In the genomic region with DNA sequence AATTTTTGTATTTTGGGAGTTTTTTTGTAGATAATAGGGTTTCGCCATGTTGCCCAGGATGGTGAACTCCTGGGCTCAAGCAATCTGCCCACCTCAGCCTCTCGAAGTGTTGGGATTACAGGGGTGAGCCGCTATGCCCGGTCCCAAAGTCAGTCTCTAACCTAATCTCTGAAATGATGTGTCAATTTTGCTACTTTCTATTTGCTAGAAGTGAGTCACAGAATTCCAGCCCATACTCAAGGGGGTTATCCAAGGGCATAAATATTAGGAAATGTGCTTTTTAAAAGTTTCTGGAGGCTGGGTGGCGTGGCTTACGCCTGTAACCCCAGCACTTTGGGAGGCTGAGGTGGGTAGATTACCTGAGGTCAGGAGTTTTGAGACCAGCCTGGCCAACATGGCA, we compare ENCODE assay signal across 1 cellular context.
TF ChIP-seq lines count a peak whose summit lies in the region.

No MANE protein-coding gene starts in this region.

TF ChIP-seq in SK-N-SH, 30 proteins besides CTCF, POLR2A, EP300 and RAD21 (continued from another document):
- TF ChIP-seq, protein P1, sequence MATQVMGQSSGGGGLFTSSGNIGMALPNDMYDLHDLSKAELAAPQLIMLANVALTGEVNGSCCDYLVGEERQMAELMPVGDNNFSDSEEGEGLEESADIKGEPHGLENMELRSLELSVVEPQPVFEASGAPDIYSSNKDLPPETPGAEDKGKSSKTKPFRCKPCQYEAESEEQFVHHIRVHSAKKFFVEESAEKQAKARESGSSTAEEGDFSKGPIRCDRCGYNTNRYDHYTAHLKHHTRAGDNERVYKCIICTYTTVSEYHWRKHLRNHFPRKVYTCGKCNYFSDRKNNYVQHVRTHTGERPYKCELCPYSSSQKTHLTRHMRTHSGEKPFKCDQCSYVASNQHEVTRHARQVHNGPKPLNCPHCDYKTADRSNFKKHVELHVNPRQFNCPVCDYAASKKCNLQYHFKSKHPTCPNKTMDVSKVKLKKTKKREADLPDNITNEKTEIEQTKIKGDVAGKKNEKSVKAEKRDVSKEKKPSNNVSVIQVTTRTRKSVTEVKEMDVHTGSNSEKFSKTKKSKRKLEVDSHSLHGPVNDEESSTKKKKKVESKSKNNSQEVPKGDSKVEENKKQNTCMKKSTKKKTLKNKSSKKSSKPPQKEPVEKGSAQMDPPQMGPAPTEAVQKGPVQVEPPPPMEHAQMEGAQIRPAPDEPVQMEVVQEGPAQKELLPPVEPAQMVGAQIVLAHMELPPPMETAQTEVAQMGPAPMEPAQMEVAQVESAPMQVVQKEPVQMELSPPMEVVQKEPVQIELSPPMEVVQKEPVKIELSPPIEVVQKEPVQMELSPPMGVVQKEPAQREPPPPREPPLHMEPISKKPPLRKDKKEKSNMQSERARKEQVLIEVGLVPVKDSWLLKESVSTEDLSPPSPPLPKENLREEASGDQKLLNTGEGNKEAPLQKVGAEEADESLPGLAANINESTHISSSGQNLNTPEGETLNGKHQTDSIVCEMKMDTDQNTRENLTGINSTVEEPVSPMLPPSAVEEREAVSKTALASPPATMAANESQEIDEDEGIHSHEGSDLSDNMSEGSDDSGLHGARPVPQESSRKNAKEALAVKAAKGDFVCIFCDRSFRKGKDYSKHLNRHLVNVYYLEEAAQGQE (IDR thresholded peaks at IDR 0.05; ENCODE audit: low read depth, low read length), result no peak
- no peak for TF ChIP-seq GATA2 (CRISPR knock-in tag; IDR thresholded peaks at IDR 0.05)
- TF ChIP-seq, protein P2, sequence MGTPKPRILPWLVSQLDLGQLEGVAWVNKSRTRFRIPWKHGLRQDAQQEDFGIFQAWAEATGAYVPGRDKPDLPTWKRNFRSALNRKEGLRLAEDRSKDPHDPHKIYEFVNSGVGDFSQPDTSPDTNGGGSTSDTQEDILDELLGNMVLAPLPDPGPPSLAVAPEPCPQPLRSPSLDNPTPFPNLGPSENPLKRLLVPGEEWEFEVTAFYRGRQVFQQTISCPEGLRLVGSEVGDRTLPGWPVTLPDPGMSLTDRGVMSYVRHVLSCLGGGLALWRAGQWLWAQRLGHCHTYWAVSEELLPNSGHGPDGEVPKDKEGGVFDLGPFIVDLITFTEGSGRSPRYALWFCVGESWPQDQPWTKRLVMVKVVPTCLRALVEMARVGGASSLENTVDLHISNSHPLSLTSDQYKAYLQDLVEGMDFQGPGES (IDR thresholded peaks at IDR 0.05; ENCODE audit: low read depth, low read length), result no peak
- TF ChIP-seq SIN3A (IDR thresholded peaks at IDR 0.05; ENCODE audit: borderline replicate concordance, low read depth, low read length), result no peak
